ENCODE assay signal across 8 cellular contexts in the genomic region with DNA sequence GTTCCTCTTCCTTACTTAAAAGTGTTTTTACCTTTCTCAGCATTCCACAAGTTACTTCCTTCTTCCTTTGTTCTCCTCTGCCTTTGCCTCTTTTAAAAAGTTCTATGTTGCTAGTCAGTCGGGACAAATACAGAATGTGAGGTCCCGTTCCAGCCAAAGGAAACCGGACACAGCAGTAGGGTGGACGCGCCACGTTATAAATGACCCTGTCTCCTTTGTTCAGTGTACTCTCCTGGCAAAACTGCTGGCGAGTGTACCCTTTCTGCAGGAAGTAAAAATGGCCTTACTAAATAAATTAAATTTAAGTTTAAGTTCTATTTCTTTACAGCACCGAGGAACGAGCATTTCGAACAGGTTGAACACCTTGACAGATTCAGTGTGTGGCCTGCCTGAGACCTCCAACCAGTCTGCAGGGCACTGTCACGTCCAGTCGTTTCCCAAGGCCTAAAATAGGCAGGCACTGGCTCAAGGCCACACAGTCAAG. TPM values are rescaled to one million over a fixed set of nuclear protein-coding genes. Genes with fewer than 3 reads are reported as not detected.
DNase-seq lines count a peak whose midpoint lies in the region; ATAC-seq, FAIRE-seq and TF ChIP-seq lines count a peak whose summit lies in the region.
"Not testable (repeated sequence)": the region's sequence is repeated elsewhere in the genome, so short reads cannot be mapped to it uniquely, and the experiment has no call there.

No MANE protein-coding gene starts in this region.

- peak overlapping the region; percentile 94 for H3K27ac Mint-ChIP-seq in Caco-2 (ENCODE audit: unreplicated experiment)
- H3K27ac Mint-ChIP-seq in activated naive CD4-positive, alpha-beta T cell treated with anti-CD3 and anti-CD28 coated beads, Interleukin-2, amount 50 U/mL, for 72 hours: peak overlapping the region; percentile 66 to 98

- H3K27ac ChIP-seq in HL-60 (replicated peaks): peak overlapping the region; percentile 100
- H3K27ac ChIP-seq in kidney (ENCODE audit: low read depth in 2 of 2, low read length in 2 of 2): peak overlapping the region; percentile 73 to 85
- H3K27ac ChIP-seq in thoracic aorta: peak overlapping the region; percentile 83 to 92

- intact Hi-C loops in Caco-2 (cut with micrococcal nuclease; ENCODE audit: unreplicated experiment); kidney (cut with DNase I): not testable (repeated sequence)

- FAIRE-seq in kidney (lab: Jason Lieb, UNC): not testable (repeated sequence)

- not testable (repeated sequence) for H3K36me3 ChIP-seq in Caco-2 (ENCODE audit: control insufficient read depth, insufficient read depth, low read length); endocrine pancreas (ENCODE audit: control insufficient read depth, insufficient read depth, low read length); kidney (ENCODE audit: control insufficient read depth in 1 of 2, insufficient read depth in 2 of 2, low read length in 2 of 2); neuron (ENCODE audit: insufficient read depth, low read length); thoracic aorta

- not testable (repeated sequence) for H3K9me3 Mint-ChIP-seq in Caco-2 (ENCODE audit: unreplicated experiment); activated naive CD4-positive, alpha-beta T cell treated with anti-CD3 and anti-CD28 coated beads, Interleukin-2, amount 50 U/mL, for 72 hours

- TSS peak; percentile 77 for BruUV-seq in Caco-2 (replicated peaks; lab: Mats Ljungman, UMichigan)

- not testable (repeated sequence) for H3K27me3 Mint-ChIP-seq in Caco-2 (ENCODE audit: insufficient read depth, unreplicated experiment)

- TF ChIP-seq CTCF in Caco-2 (IDR thresholded peaks at IDR 0.05; ENCODE audit: insufficient read depth in 1 of 2, low read depth in 1 of 2, low read length in 1 of 2, severe bottlenecking in 1 of 2, unreplicated experiment in 1 of 2); HL-60 (IDR thresholded peaks at IDR 0.05; ENCODE audit: insufficient read depth, low read length); kidney (IDR thresholded peaks at IDR 0.05; ENCODE audit: borderline replicate concordance, extremely low read depth, insufficient read depth); thoracic aorta (IDR thresholded peaks at IDR 0.05): not testable (repeated sequence)

- H3K36me3 Mint-ChIP-seq in Caco-2 (ENCODE audit: insufficient read depth, unreplicated experiment): peaks cover 19% of the 10 kb centered on the region
- H3K36me3 Mint-ChIP-seq in activated naive CD4-positive, alpha-beta T cell treated with anti-CD3 and anti-CD28 coated beads, Interleukin-2, amount 50 U/mL, for 72 hours: peaks cover 8 to 20% of the 10 kb centered on the region in 2 donors

- H3K4me3 Mint-ChIP-seq in Caco-2 (ENCODE audit: unreplicated experiment): peak overlapping the region; percentile 98

- not testable (repeated sequence) for H3K27me3 ChIP-seq in Caco-2 (replicated peaks; ENCODE audit: control insufficient read depth, insufficient read depth, low read length); HL-60 (ENCODE audit: insufficient read depth, poor library complexity, severe bottlenecking); endocrine pancreas (ENCODE audit: control insufficient read depth, insufficient read depth, low read length); neuron (ENCODE audit: insufficient read depth, low read length); thoracic aorta (replicated peaks; ENCODE audit: insufficient read depth)

- H3K4me1 Mint-ChIP-seq in Caco-2 (ENCODE audit: low read depth, unreplicated experiment): not testable (repeated sequence)

- H3K9ac ChIP-seq in endocrine pancreas (ENCODE audit: control insufficient read depth, insufficient read depth, low read length): peak overlapping the region; percentile 42
- peak overlapping the region; percentile 83 to 84 for H3K9ac ChIP-seq in kidney (ENCODE audit: low read length in 2 of 2)

- POLR2A ChIA-PET in Caco-2 (lab: Charles Lee): interaction anchor here (1.5 to 1.6 kb wide), 2 partner anchors 47 to 94 kb away, joined by 5 to 8 read pairs; partner anchors contain the start of genes DCUN1D3 and LYRM1

- CTCF ChIA-PET in Caco-2 (lab: Charles Lee): not testable (repeated sequence)

- peak overlapping the region; percentile 88 for H3K4me3 ChIP-seq in Caco-2 (ENCODE audit: low read depth, low read length)
- peak overlapping the region; percentile 85 for H3K4me3 ChIP-seq in HL-60 (replicated peaks; ENCODE audit: insufficient read depth, low read length)
- peak overlapping the region; percentile 44 for H3K4me3 ChIP-seq in endocrine pancreas (ENCODE audit: control insufficient read depth, insufficient read depth, low read length)
- H3K4me3 ChIP-seq in kidney (ENCODE audit: low read length in 2 of 2): peak overlapping the region; percentile 90 to 95
- peak overlapping the region; percentile 72 for H3K4me3 ChIP-seq in neuron (ENCODE audit: low read length)
- H3K4me3 ChIP-seq in thoracic aorta: peak overlapping the region; percentile 95

- ATAC-seq in activated naive CD4-positive, alpha-beta T cell treated with anti-CD3 and anti-CD28 coated beads, Interleukin-2, amount 50 U/mL, for 72 hours: peak in 1 of 2 donors; percentile 43
- not testable (repeated sequence) for ATAC-seq in thoracic aorta (ENCODE audit: insufficient number of reproducible peaks, low FRiP score, low read depth)

- H3K4me1 ChIP-seq in Caco-2; endocrine pancreas (ENCODE audit: control insufficient read depth, insufficient read depth, low read length); kidney (ENCODE audit: control insufficient read depth in 1 of 2, insufficient read depth in 1 of 2, low read depth in 1 of 2, low read length in 2 of 2); neuron (ENCODE audit: insufficient read depth, low read length): not testable (repeated sequence)
- peaks cover 9 to 13% of the 10 kb centered on the region in 2 donors for H3K4me1 ChIP-seq in thoracic aorta (ENCODE audit: control insufficient read depth in 1 of 2, low read depth in 2 of 2)

- H2AFZ ChIP-seq in neuron (ENCODE audit: low read depth, low read length): peak overlapping the region; percentile 97

- H3K9me3 ChIP-seq in Caco-2; endocrine pancreas (ENCODE audit: control insufficient read depth, low read length); kidney (ENCODE audit: control insufficient read depth in 1 of 2, low read length in 2 of 2); neuron (ENCODE audit: low read length); thoracic aorta: not testable (repeated sequence)

- DNase-seq in Caco-2; HL-60 (ENCODE audit: low read depth in 1 of 2, low spot score in 1 of 2); activated naive CD4-positive, alpha-beta T cell treated with anti-CD3 and anti-CD28 coated beads, Interleukin-2, amount 50 U/mL, for 72 hours (ENCODE audit: low spot score in 2 of 2); kidney; thoracic aorta (ENCODE audit: low spot score): not testable (repeated sequence)
- peak; percentile 58 to 64 for DNase-seq in SHP77 (lab: John Stamatoyannopoulos, UW)

RNA-seq across cellular contexts. Expression of gene ERI2, which starts 0.5 kb away (rescaled TPM):
- 22.4 and 24.6 TPM in 2 replicates for total RNA-seq in Caco-2 (2022)
- total RNA-seq in activated naive CD4-positive, alpha-beta T cell treated with anti-CD3 and anti-CD28 coated beads, Interleukin-2, amount 50 U/mL, for 72 hours: 10 to 100 TPM; 19.6 to 36.2 TPM
- total RNA-seq in kidney: 14.3 TPM
- polyA plus RNA-seq in kidney (ENCODE audit: insufficient read depth, low read depth, low replicate concordance): 7.1 TPM
- 1 to 10 TPM; 2.6 to 7.8 TPM for total RNA-seq in thoracic aorta

RNA-seq across cellular contexts. Expression of gene REXO5, which starts 0.6 kb away (rescaled TPM):
- total RNA-seq in Caco-2 (2022) (6.9 and 7.3 TPM in 2 replicates), kidney (2.1 TPM), thoracic aorta (1 to 10 TPM in 1 of 2 donors, not detected in 1; 6.5 TPM)
- 10 to 100 TPM; 18.5 to 18.9 TPM for total RNA-seq in activated naive CD4-positive, alpha-beta T cell treated with anti-CD3 and anti-CD28 coated beads, Interleukin-2, amount 50 U/mL, for 72 hours
- polyA plus RNA-seq in kidney (ENCODE audit: insufficient read depth, low read depth, low replicate concordance): 1.6 TPM

RNA-seq across cellular contexts. Expression of gene ACSM3, which starts 41.9 kb away (rescaled TPM):
- total RNA-seq in Caco-2 (2022): 6.9 TPM in 2 replicates
- total RNA-seq in activated naive CD4-positive, alpha-beta T cell treated with anti-CD3 and anti-CD28 coated beads, Interleukin-2, amount 50 U/mL, for 72 hours: 10 to 100 TPM; 18.1 to 55.0 TPM
- total RNA-seq in kidney: 31.5 TPM
- 139 TPM for polyA plus RNA-seq in kidney (ENCODE audit: insufficient read depth, low read depth, low replicate concordance)
- total RNA-seq in thoracic aorta: 1 to 10 TPM in 1 of 2 donors, under 1 TPM in 1; 0.41 to 6.1 TPM

Comparison
In these comparisons a context has a peak if more than half of its experiments do, and no peak if none do; other contexts are left out.
1. H3K4me3 ChIP-seq: peak in every context shown above with its lines; median percentile 95 in thoracic aorta; 92 in kidney; 88 in Caco-2; 85 in HL-60; 72 in neuron; 44 in endocrine pancreas.